8 cellular contexts compared by ENCODE assay signal in genomic region chr2:104854507-104855173, GRCh38. TPM values are rescaled to one million over a fixed set of nuclear protein-coding genes. Genes with fewer than 3 reads are reported as not detected.
DNase-seq lines count a peak whose midpoint lies in the region; ATAC-seq and TF ChIP-seq lines count a peak whose summit lies in the region.

No MANE protein-coding gene starts in this region.

- no peaks in the 10 kb centered on the region; the same call in 1 of the 2 replicates for H3K9me3 ChIP-seq in BE2C
- no peaks in the 10 kb centered on the region for H3K9me3 ChIP-seq in HEK293 (ENCODE audit: control insufficient read depth, insufficient read depth, low read depth, low read length)

- H3K9me3 Mint-ChIP-seq in brain: peaks cover 0 to 49% (median 0%) of the 10 kb centered on the region in 5 experiments
- peaks cover 8% of the 10 kb centered on the region for H3K9me3 Mint-ChIP-seq in natural killer cell treated with Interleukin-12 subunit alpha and Interleukin-12 subunit beta and Interleukin-15 and Interleukin-18, amount 100 ng/mL, for 72 hours

- H3K36me3 ChIP-seq in BE2C: no peaks in the 10 kb centered on the region
- H3K36me3 ChIP-seq in HEK293 (ENCODE audit: control insufficient read depth in 2 of 2, insufficient read depth in 1 of 2, low read length in 2 of 2): peaks cover 6 to 8% of the 10 kb centered on the region in 2 experiments

- TF ChIP-seq CTCF in BE2C (IDR thresholded peaks at IDR 0.05; ENCODE audit: low read depth, low read length) (no peak), HEK293 (tag by site-specific recombination; IDR thresholded peaks at IDR 0.05) (no peak), brain (conservative IDR thresholded peaks at IDR 0.05) (no peak)

- no peak for DNase-seq in BE2C
- DNase-seq in natural killer cell treated with Interleukin-12 subunit alpha and Interleukin-12 subunit beta and Interleukin-15 and Interleukin-18, amount 100 ng/mL, for 72 hours (ENCODE audit: low spot score): no peak
- no peak for DNase-seq in activated CD4-positive, CD25-positive, alpha-beta regulatory T cell (lab: John Stamatoyannopoulos, UW)
- no peak for DNase-seq in cortex of kidney (lab: John Stamatoyannopoulos, UW)
- no peak for DNase-seq in GDM1 (lab: John Stamatoyannopoulos, UW)
- no peak for DNase-seq in NCI-H2171 (lab: John Stamatoyannopoulos, UW)

- H3K27me3 ChIP-seq in BE2C: peaks cover 78% of the 10 kb centered on the region

- ATAC-seq in natural killer cell treated with Interleukin-12 subunit alpha and Interleukin-12 subunit beta and Interleukin-15 and Interleukin-18, amount 100 ng/mL, for 72 hours: no peak

- H3K27ac Mint-ChIP-seq in brain: peak overlapping the region; percentile 99
- peak overlapping the region; percentile 10 to 83 for H3K27ac Mint-ChIP-seq in natural killer cell treated with Interleukin-12 subunit alpha and Interleukin-12 subunit beta and Interleukin-15 and Interleukin-18, amount 100 ng/mL, for 72 hours

- H3K4me1 Mint-ChIP-seq in brain: peaks cover 6% of the 10 kb centered on the region
- peaks cover 46% of the 10 kb centered on the region in 2 donors for H3K4me1 Mint-ChIP-seq in natural killer cell treated with Interleukin-12 subunit alpha and Interleukin-12 subunit beta and Interleukin-15 and Interleukin-18, amount 100 ng/mL, for 72 hours (ENCODE audit: low read depth in 2 of 2)

- peak overlapping the region; percentile 46 for H3K4me3 ChIP-seq in BE2C (ENCODE audit: low read depth, low read length)
- H3K4me3 ChIP-seq in HEK293 (ENCODE audit: low read depth, low read length): peak overlapping the region; percentile 62

- POLR2A ChIA-PET in HEK293 (lab: Yijun Ruan, JAX): interaction anchor here (0.6 to 2.2 kb wide), 5 partner anchors 7 to 152 kb away, joined by 4 to 7 read pairs (median 5); no protein-coding TSS in a partner anchor

- H3K4me1 ChIP-seq in BE2C (no peaks in the 10 kb centered on the region), HEK293 (ENCODE audit: control insufficient read depth, insufficient read depth, low read length) (peaks cover 13% of the 10 kb centered on the region)

- H3K27ac ChIP-seq in HEK293 (ENCODE audit: extremely low read depth, low read depth, low read length): peak overlapping the region; percentile 96

- H3K4me3 Mint-ChIP-seq in brain: peak overlapping the region; percentile 89 to 98 (median 95)
- peak overlapping the region; percentile 83 for H3K4me3 Mint-ChIP-seq in natural killer cell treated with Interleukin-12 subunit alpha and Interleukin-12 subunit beta and Interleukin-15 and Interleukin-18, amount 100 ng/mL, for 72 hours

- CTCF ChIA-PET in HEK293 (lab: Yijun Ruan, JAX): interaction anchor here (0.7 kb wide), 1 partner anchor 348 kb away, joined by 4 read pairs; no protein-coding TSS in a partner anchor

- peaks cover 36% of the 10 kb centered on the region for H3K36me3 Mint-ChIP-seq in brain
- H3K36me3 Mint-ChIP-seq in natural killer cell treated with Interleukin-12 subunit alpha and Interleukin-12 subunit beta and Interleukin-15 and Interleukin-18, amount 100 ng/mL, for 72 hours: peaks cover 14% of the 10 kb centered on the region

- peaks cover 70% of the 10 kb centered on the region for H3K27me3 Mint-ChIP-seq in brain
- peaks cover 63 to 78% of the 10 kb centered on the region in 2 donors for H3K27me3 Mint-ChIP-seq in natural killer cell treated with Interleukin-12 subunit alpha and Interleukin-12 subunit beta and Interleukin-15 and Interleukin-18, amount 100 ng/mL, for 72 hours

TF ChIP-seq in HEK293, 187 proteins besides CTCF, POLR2A, EP300 and RAD21:
- TF ChIP-seq ELK4 (IDR thresholded peaks at IDR 0.05; ENCODE audit: borderline replicate concordance, low read depth, low read length) (no peak), ZSCAN16 (tag by site-specific recombination; IDR thresholded peaks at IDR 0.05) (no peak), ZNF335 (tag by site-specific recombination; conservative IDR thresholded peaks at IDR 0.05) (peak; percentile 61), ZNF2 (tag by site-specific recombination; IDR thresholded peaks at IDR 0.05) (no peak), SP7 (tag by site-specific recombination; IDR thresholded peaks at IDR 0.05) (no peak), ZNF561 (tag by site-specific recombination; IDR thresholded peaks at IDR 0.05; ENCODE audit: borderline replicate concordance) (0 out of 2 replicates have a peak, but pooled peaks have one; percentile 11), PRDM1 (tag by site-specific recombination; IDR thresholded peaks at IDR 0.05) (peak; percentile 91), ZBTB44 (tag by site-specific recombination; IDR thresholded peaks at IDR 0.05) (no peak), ZBTB49 (tag by site-specific recombination; IDR thresholded peaks at IDR 0.05; ENCODE audit: low read depth) (no peak)

RNA-seq across cellular contexts. Expression of gene POU3F3, which starts 0.7 kb away (rescaled TPM):
- not detected for polyA plus RNA-seq in BE2C (2012; ENCODE audit: insufficient read depth, insufficient read length, low read depth)
- polyA plus RNA-seq in brain (ENCODE audit: insufficient read depth, low read depth, low replicate concordance): 23.8 TPM
- total RNA-seq in natural killer cell treated with Interleukin-12 subunit alpha and Interleukin-12 subunit beta and Interleukin-15 and Interleukin-18, amount 100 ng/mL, for 72 hours: not detected
